Comparison of ENCODE assay signal across 1 cellular context in the genomic region with DNA sequence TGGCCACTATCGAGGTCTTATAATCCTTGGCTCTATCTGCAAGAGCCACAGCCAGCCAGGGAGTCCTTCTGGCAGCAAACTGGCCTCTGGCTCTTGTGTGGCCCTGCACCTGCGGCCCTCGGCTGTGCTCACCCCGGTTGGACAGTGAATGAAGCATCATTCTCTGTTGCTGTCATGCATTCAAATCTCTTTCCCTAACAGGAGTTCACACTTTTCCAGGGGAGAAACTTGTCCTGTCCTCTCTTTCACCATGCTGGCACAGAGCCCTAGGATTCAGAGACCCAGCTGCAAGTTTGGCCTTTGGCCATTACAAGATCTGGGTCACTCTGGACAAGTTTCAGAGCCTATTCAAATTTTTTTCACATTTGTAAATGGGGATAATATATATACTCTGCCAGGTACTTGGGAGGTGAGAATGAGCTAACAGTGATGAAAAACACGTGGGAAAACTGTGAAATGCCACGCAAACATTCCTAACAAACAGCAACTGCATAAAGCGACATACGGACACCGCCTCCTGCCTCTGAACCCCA.
TF ChIP-seq lines count a peak whose summit lies in the region.

No MANE protein-coding gene starts in this region.

TF ChIP-seq in A549, 52 proteins besides CTCF, POLR2A, EP300 and RAD21 (continued from another document):
- TF ChIP-seq, protein P1, sequence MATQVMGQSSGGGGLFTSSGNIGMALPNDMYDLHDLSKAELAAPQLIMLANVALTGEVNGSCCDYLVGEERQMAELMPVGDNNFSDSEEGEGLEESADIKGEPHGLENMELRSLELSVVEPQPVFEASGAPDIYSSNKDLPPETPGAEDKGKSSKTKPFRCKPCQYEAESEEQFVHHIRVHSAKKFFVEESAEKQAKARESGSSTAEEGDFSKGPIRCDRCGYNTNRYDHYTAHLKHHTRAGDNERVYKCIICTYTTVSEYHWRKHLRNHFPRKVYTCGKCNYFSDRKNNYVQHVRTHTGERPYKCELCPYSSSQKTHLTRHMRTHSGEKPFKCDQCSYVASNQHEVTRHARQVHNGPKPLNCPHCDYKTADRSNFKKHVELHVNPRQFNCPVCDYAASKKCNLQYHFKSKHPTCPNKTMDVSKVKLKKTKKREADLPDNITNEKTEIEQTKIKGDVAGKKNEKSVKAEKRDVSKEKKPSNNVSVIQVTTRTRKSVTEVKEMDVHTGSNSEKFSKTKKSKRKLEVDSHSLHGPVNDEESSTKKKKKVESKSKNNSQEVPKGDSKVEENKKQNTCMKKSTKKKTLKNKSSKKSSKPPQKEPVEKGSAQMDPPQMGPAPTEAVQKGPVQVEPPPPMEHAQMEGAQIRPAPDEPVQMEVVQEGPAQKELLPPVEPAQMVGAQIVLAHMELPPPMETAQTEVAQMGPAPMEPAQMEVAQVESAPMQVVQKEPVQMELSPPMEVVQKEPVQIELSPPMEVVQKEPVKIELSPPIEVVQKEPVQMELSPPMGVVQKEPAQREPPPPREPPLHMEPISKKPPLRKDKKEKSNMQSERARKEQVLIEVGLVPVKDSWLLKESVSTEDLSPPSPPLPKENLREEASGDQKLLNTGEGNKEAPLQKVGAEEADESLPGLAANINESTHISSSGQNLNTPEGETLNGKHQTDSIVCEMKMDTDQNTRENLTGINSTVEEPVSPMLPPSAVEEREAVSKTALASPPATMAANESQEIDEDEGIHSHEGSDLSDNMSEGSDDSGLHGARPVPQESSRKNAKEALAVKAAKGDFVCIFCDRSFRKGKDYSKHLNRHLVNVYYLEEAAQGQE (IDR thresholded peaks at IDR 0.05) = no peak
- TF ChIP-seq MYC (IDR thresholded peaks at IDR 0.05; ENCODE audit: borderline replicate concordance, low read length) = no peak
- no peak for TF ChIP-seq HDAC2 (IDR thresholded peaks at IDR 0.05)
- no peak for TF ChIP-seq MAFK (IDR thresholded peaks at IDR 0.05; ENCODE audit: partially characterized antibody)
